1 cellular context compared by ENCODE assay signal in genomic region chr18:44723973-44724778, GRCh38.
TF ChIP-seq lines count a peak whose summit lies in the region.

No MANE protein-coding gene starts in this region.

TF ChIP-seq in K562, 482 proteins besides CTCF, POLR2A, EP300 and RAD21 (continued from another document and continues in another):
- TF ChIP-seq CXXC5 (CRISPR knock-in tag; IDR thresholded peaks at IDR 0.05) (no peak), ARID3B (CRISPR knock-in tag; IDR thresholded peaks at IDR 0.05; ENCODE audit: borderline replicate concordance) (no peak), CREB3L1 (IDR thresholded peaks at IDR 0.05; ENCODE audit: borderline replicate concordance, low read depth) (no peak), CBX5 (IDR thresholded peaks at IDR 0.05; ENCODE audit: borderline replicate concordance, low read depth) (no peak), IRF9 (tag; IDR thresholded peaks at IDR 0.05) (no peak), BHLHE40 (IDR thresholded peaks at IDR 0.05; ENCODE audit: low read length) (no peak), GTF3C2 (IDR thresholded peaks at IDR 0.05; ENCODE audit: borderline replicate concordance, extremely low read depth, insufficient read length) (no peak), NR2C2 (CRISPR knock-in tag; IDR thresholded peaks at IDR 0.05) (no peak), NR2C2 (tag; IDR thresholded peaks at IDR 0.05) (peak; percentile 80), LARP7 (IDR thresholded peaks at IDR 0.05) (no peak), ZNF518B (CRISPR knock-in tag; IDR thresholded peaks at IDR 0.05) (no peak), EGR1 (conservative IDR thresholded peaks at IDR 0.05) (peak; percentile 45), KAT8 (IDR thresholded peaks at IDR 0.05; ENCODE audit: low read depth) (no peak), CBFA2T3 (IDR thresholded peaks at IDR 0.05) (peak; percentile 78), NFIX (CRISPR knock-in tag; IDR thresholded peaks at IDR 0.05; ENCODE audit: low read depth) (no peak), BMI1 (IDR thresholded peaks at IDR 0.05; ENCODE audit: low read length) (no peak), ZNF133 (CRISPR knock-in tag; IDR thresholded peaks at IDR 0.05) (no peak), SP1 (CRISPR knock-in tag; IDR thresholded peaks at IDR 0.05) (no peak), ZNF282 (CRISPR knock-in tag; IDR thresholded peaks at IDR 0.05) (no peak), DPF2 (IDR thresholded peaks at IDR 0.05) (0 out of 2 replicates have a peak, but pooled peaks have one; percentile 15), ZBTB9 (CRISPR knock-in tag; IDR thresholded peaks at IDR 0.05) (no peak), KAT2B (IDR thresholded peaks at IDR 0.05; ENCODE audit: low read depth, low read length) (no peak), SMAD3 (CRISPR knock-in tag; conservative IDR thresholded peaks at IDR 0.05) (no peak), PRPF4 (IDR thresholded peaks at IDR 0.05; ENCODE audit: insufficient read depth, low read depth, low read length, poor library complexity, severe bottlenecking) (no peak), XRCC4 (IDR thresholded peaks at IDR 0.05; ENCODE audit: extremely low read depth, insufficient read depth, insufficient read length) (no peak), RHOXF2B (CRISPR knock-in tag; conservative IDR thresholded peaks at IDR 0.05) (no peak), PPARD (CRISPR knock-in tag; IDR thresholded peaks at IDR 0.05) (no peak), HDGF (IDR thresholded peaks at IDR 0.05) (no peak), KDM1A (IDR thresholded peaks at IDR 0.05) (peak; percentile 98), SIRT6 (IDR thresholded peaks at IDR 0.05; ENCODE audit: low read depth, low read length) (no peak), CBFA2T2 (conservative IDR thresholded peaks at IDR 0.05) (peak; percentile 67), MAFG (tag; conservative IDR thresholded peaks at IDR 0.05) (no peak), TAL1 (IDR thresholded peaks at IDR 0.05) (peak; percentile 69), CBX2 (IDR thresholded peaks at IDR 0.05; ENCODE audit: insufficient read depth, low read length, poor library complexity, severe bottlenecking) (no peak), CHD2 (IDR thresholded peaks at IDR 0.05; ENCODE audit: low read depth, low read length) (no peak), HDAC2 (IDR thresholded peaks at IDR 0.05) (peak; percentile 80), TCF15 (CRISPR knock-in tag; IDR thresholded peaks at IDR 0.05) (no peak), MYC (IDR thresholded peaks at IDR 0.05; ENCODE audit: low read depth, low read length) (no peak), MYC (CRISPR knock-in tag; IDR thresholded peaks at IDR 0.05; ENCODE audit: borderline replicate concordance, low read depth) (no peak), ZC3H4 (CRISPR knock-in tag; IDR thresholded peaks at IDR 0.05; ENCODE audit: borderline replicate concordance) (no peak), MEIS2 (IDR thresholded peaks at IDR 0.05; ENCODE audit: partially characterized antibody) (peak; percentile 49), ZNF655 (CRISPR knock-in tag; IDR thresholded peaks at IDR 0.05) (no peak), C11orf30 (IDR thresholded peaks at IDR 0.05; ENCODE audit: low read depth) (no peak), SMARCE1 (IDR thresholded peaks at IDR 0.05) (peak; percentile 20; the same call in 1 of the 2 replicates), ZNF764 (CRISPR knock-in tag; IDR thresholded peaks at IDR 0.05; ENCODE audit: low read depth) (no peak), MEF2D (tag; conservative IDR thresholded peaks at IDR 0.05; ENCODE audit: low read depth) (no peak), CEBPB (tag; IDR thresholded peaks at IDR 0.05) (no peak), NRF1 (conservative IDR thresholded peaks at IDR 0.05 in 1 of 2, IDR thresholded peaks at IDR 0.05 in 1 of 2) (no peak), NFIC (IDR thresholded peaks at IDR 0.05) (no peak), ZBTB1 (CRISPR knock-in tag; IDR thresholded peaks at IDR 0.05; ENCODE audit: borderline replicate concordance, low read depth) (no peak), ZNF445 (CRISPR knock-in tag; IDR thresholded peaks at IDR 0.05; ENCODE audit: low read depth) (no peak), EZH2 (IDR thresholded peaks at IDR 0.05; ENCODE audit: borderline replicate concordance, low read depth, low read length) (no peak), CUX1 (CRISPR knock-in tag; IDR thresholded peaks at IDR 0.05) (no peak), HDAC8 (tag; IDR thresholded peaks at IDR 0.05) (no peak), HNRNPLL (IDR thresholded peaks at IDR 0.05; ENCODE audit: low read depth, low read length, poor library complexity, severe bottlenecking) (no peak)
